Comparison of ENCODE assay signal across 9 cellular contexts in genomic region chr10:79113827-79114226, GRCh38. TPM values are rescaled to one million over a fixed set of nuclear protein-coding genes. Genes with fewer than 3 reads are reported as not detected.
DNase-seq lines count a peak whose midpoint lies in the region; ATAC-seq and TF ChIP-seq lines count a peak whose summit lies in the region.
"Had no signal": no experiment of that assay in that cellular context is flagged by ENCODE, and none has a peak within 500 bp of the region (broad histone marks: within the 10 kb centered on the region; RNA-seq: fewer than 3 reads in every experiment).

No MANE protein-coding gene starts in this region.

- peaks cover 30% of the 10 kb centered on the region for H3K4me1 ChIP-seq in HUES64 (ENCODE audit: insufficient read depth, low read length)
- H3K4me1 ChIP-seq in body of pancreas: peaks cover 76% of the 10 kb centered on the region
- H3K4me1 ChIP-seq in mesenchymal stem cell (ENCODE audit: control insufficient read depth, insufficient read depth, low read depth, low read length): peaks cover 79% of the 10 kb centered on the region
- peaks cover 19 to 73% (median 61%) of the 10 kb centered on the region in 5 donors for H3K4me1 ChIP-seq in subcutaneous abdominal adipose tissue (ENCODE audit: control insufficient read depth in 5 of 5, insufficient read depth in 5 of 5, low read length in 5 of 5)

- H3K36me3 ChIP-seq in HUES64 (ENCODE audit: insufficient read depth, low read length) (peaks cover 5% of the 10 kb centered on the region; the same call in 1 of the 2 replicates), body of pancreas (replicated peaks in 1 of 2; ENCODE audit: insufficient read depth in 1 of 2, low read depth in 2 of 2) (no peaks in the 10 kb centered on the region), mesenchymal stem cell (ENCODE audit: control insufficient read depth in 1 of 2, insufficient read depth in 2 of 2, low read depth in 1 of 2, low read length in 2 of 2) (peaks cover 45 to 61% of the 10 kb centered on the region in 2 experiments), subcutaneous abdominal adipose tissue (ENCODE audit: control insufficient read depth in 5 of 5, insufficient read depth in 5 of 5, low read length in 5 of 5) (peaks cover 0 to 30% (median 22%) of the 10 kb centered on the region in 5 donors)

- DNase-seq in body of pancreas: no peak
- no peak for DNase-seq in mesenchymal stem cell
- no peak for DNase-seq in KBM-7
- DNase-seq in NCI-H1105 (lab: John Stamatoyannopoulos, UW): no peak
- no peak for DNase-seq in activated gamma-delta T cell treated with Interleukin-2 at 50 U/mL for 16 hours
- DNase-seq: activated CD4-positive, alpha-beta memory T cell treated with anti-CD3 and anti-CD28 coated beads for 36 hours had no signal

- no peak for TF ChIP-seq CTCF in body of pancreas (IDR thresholded peaks at IDR 0.05)

- ATAC-seq in body of pancreas (no peak), HG03565 (IDR thresholded peaks at IDR 0.05; ENCODE audit: unreplicated experiment) (no peak)

- H4K8ac ChIP-seq in mesenchymal stem cell (ENCODE audit: low read length): no peak overlapping the region

- H2BK5ac ChIP-seq in mesenchymal stem cell (ENCODE audit: low read depth, low read length, poor library complexity, severe bottlenecking): no peak overlapping the region

- WGBS in HUES64: 24% methylated on average over 7 of the region's 9 CpGs
- 53 to 62% methylated on average over 9 of the region's 9 CpGs for WGBS in body of pancreas, 2 donors
- 60% methylated on average over 8 of the region's 9 CpGs for WGBS in mesenchymal stem cell

- peak overlapping the region; percentile 90 for H2BK15ac ChIP-seq in mesenchymal stem cell (ENCODE audit: low read depth, poor library complexity, severe bottlenecking)

- peak overlapping the region; percentile 41 to 51 for H2BK12ac ChIP-seq in mesenchymal stem cell (ENCODE audit: low read length in 2 of 2)

- intact Hi-C loops in body of pancreas (cut with DNase I): no loop called here

- H2BK120ac ChIP-seq in mesenchymal stem cell (ENCODE audit: low read depth, low read length): peak overlapping the region; percentile 6

- H3K18ac ChIP-seq in mesenchymal stem cell (ENCODE audit: low read depth in 1 of 2, low read length in 2 of 2): peak overlapping the region; percentile 10 to 70

- no peak for TF ChIP-seq POLR2A in body of pancreas (IDR thresholded peaks at IDR 0.05)

- H4K91ac ChIP-seq in mesenchymal stem cell (ENCODE audit: low read length): no peak overlapping the region

- peak overlapping the region; percentile 63 for H2AK5ac ChIP-seq in mesenchymal stem cell (ENCODE audit: low read length, severe bottlenecking)

- H3K9me3 ChIP-seq in HUES64 (ENCODE audit: insufficient read depth, low read depth, low read length) (no peaks in the 10 kb centered on the region), body of pancreas (no peaks in the 10 kb centered on the region), mesenchymal stem cell (ENCODE audit: control insufficient read depth, low read length) (no peaks in the 10 kb centered on the region), subcutaneous abdominal adipose tissue (ENCODE audit: control insufficient read depth in 5 of 5, low read length in 5 of 5) (no peaks in the 10 kb centered on the region)

- H3K79me1 ChIP-seq in mesenchymal stem cell (replicated peaks; ENCODE audit: low read length, poor library complexity, severe bottlenecking): peaks cover 15% of the 10 kb centered on the region

- no peak overlapping the region for H2AFZ ChIP-seq in mesenchymal stem cell (ENCODE audit: low read depth, low read length)

- in situ Hi-C loops in KBM-7 (cut with MboI; ENCODE audit: low pct_unique_long_range_greater_than_20kb, low sequenced_read_pairs): no loop called here

- peak overlapping the region in 1 of 2 experiments; percentile 32 for H3K4ac ChIP-seq in mesenchymal stem cell (ENCODE audit: low read depth in 1 of 2, low read length in 2 of 2)

- no peaks in the 10 kb centered on the region for H3K27me3 ChIP-seq in HUES64 (ENCODE audit: insufficient read depth, low read length)
- H3K27me3 ChIP-seq in body of pancreas: no peaks in the 10 kb centered on the region
- H3K27me3 ChIP-seq in mesenchymal stem cell (ENCODE audit: control insufficient read depth in 1 of 2, insufficient read depth in 1 of 2, low read length in 2 of 2): no peaks in the 10 kb centered on the region
- no peaks in the 10 kb centered on the region for H3K27me3 ChIP-seq in subcutaneous abdominal adipose tissue (ENCODE audit: control insufficient read depth in 5 of 5, insufficient read depth in 4 of 5, low read length in 5 of 5)

- H3K9ac ChIP-seq in HUES64 (ENCODE audit: low read depth, low read length): no peak overlapping the region
- peak overlapping the region; percentile 69 for H3K9ac ChIP-seq in mesenchymal stem cell (ENCODE audit: low read length)
- no peak overlapping the region for H3K9ac ChIP-seq in subcutaneous abdominal adipose tissue (ENCODE audit: low read length in 5 of 5)

- H3K14ac ChIP-seq in mesenchymal stem cell (ENCODE audit: low read length in 2 of 2): no peak overlapping the region

- H3K4me2 ChIP-seq in mesenchymal stem cell (ENCODE audit: low read length, poor library complexity, severe bottlenecking): peak overlapping the region; percentile 14

- no peak overlapping the region for H3K23ac ChIP-seq in mesenchymal stem cell (ENCODE audit: low read length in 2 of 2)

- H3K27ac ChIP-seq in HUES64 (ENCODE audit: low read depth, low read length): peak overlapping the region; percentile 73
- peak overlapping the region in 3 of 4 donors; percentile 32 to 71 (median 49) for H3K27ac ChIP-seq in body of pancreas
- peak overlapping the region; percentile 61 for H3K27ac ChIP-seq in mesenchymal stem cell (ENCODE audit: low read length, poor library complexity, severe bottlenecking)
- peak overlapping the region; percentile 76 for H3K27ac ChIP-seq in subcutaneous abdominal adipose tissue (ENCODE audit: low read depth, low read length)

- H3K4me3 ChIP-seq in HUES64 (ENCODE audit: low read length): no peak overlapping the region
- no peak overlapping the region for H3K4me3 ChIP-seq in body of pancreas
- peak overlapping the region in 1 of 2 experiments; percentile 10 for H3K4me3 ChIP-seq in mesenchymal stem cell (ENCODE audit: insufficient read depth in 1 of 2, low read depth in 1 of 2, low read length in 2 of 2)
- H3K4me3 ChIP-seq in subcutaneous abdominal adipose tissue (ENCODE audit: low read depth in 1 of 5, low read length in 5 of 5): no peak overlapping the region

RNA-seq across cellular contexts. Expression of gene ZMIZ1, which starts 45.1 kb away (rescaled TPM):
- 26.8 TPM for polyA plus RNA-seq in HUES64 (2013, experiment 1 of 2)
- polyA plus RNA-seq in HUES64 (2013, experiment 2 of 2): 29.7 TPM
- 10 to 100 TPM; 27.2 to 42.2 TPM for total RNA-seq in body of pancreas
- polyA plus RNA-seq in mesenchymal stem cell (2013, experiment 1 of 2): 36.4 TPM
- 35.8 TPM for polyA plus RNA-seq in mesenchymal stem cell (2013, experiment 2 of 2)
